In genomic region chr5:77032635-77033034, GRCh38 we compare ENCODE assay signal across 21 cellular contexts. TPM values are rescaled to one million over a fixed set of nuclear protein-coding genes. Genes with fewer than 3 reads are reported as not detected.
DNase-seq lines count a peak whose midpoint lies in the region; ATAC-seq and TF ChIP-seq lines count a peak whose summit lies in the region.
"Had no signal": no experiment of that assay in that cellular context is flagged by ENCODE, and none has a peak within 500 bp of the region (broad histone marks: within the 10 kb centered on the region; RNA-seq: fewer than 3 reads in every experiment).

No MANE protein-coding gene starts in this region.

- no peak overlapping the region for H4K8ac ChIP-seq in mesenchymal stem cell (ENCODE audit: low read length)

- H3K4me3 ChIP-seq in CD4-positive, CD25-positive, alpha-beta regulatory T cell (ENCODE audit: low read depth, low read length), result no peak overlapping the region
- no peak overlapping the region for H3K4me3 ChIP-seq in DND-41 (ENCODE audit: low read depth in 1 of 2, low read length in 2 of 2)
- H3K4me3 ChIP-seq in SK-N-MC, result no peak overlapping the region; the same call in 1 of the 2 replicates
- no peak overlapping the region for H3K4me3 ChIP-seq in mesenchymal stem cell (ENCODE audit: insufficient read depth in 1 of 2, low read depth in 1 of 2, low read length in 2 of 2)
- H3K4me3 ChIP-seq in Caco-2 (ENCODE audit: low read depth, low read length), result no peak overlapping the region
- H3K4me3 ChIP-seq: GM23338, MG63, PC-9, SJSA1 had no signal

- H3K23ac ChIP-seq in mesenchymal stem cell (ENCODE audit: low read length in 2 of 2), result no peak overlapping the region

- peaks cover 10% of the 10 kb centered on the region for H3K79me1 ChIP-seq in mesenchymal stem cell (replicated peaks; ENCODE audit: low read length, poor library complexity, severe bottlenecking)

- H3K4me1 Mint-ChIP-seq in CD4-positive, CD25-positive, alpha-beta regulatory T cell, result peaks cover 19 to 59% (median 43%) of the 10 kb centered on the region in 4 donors
- H3K4me1 Mint-ChIP-seq in Caco-2 (ENCODE audit: low read depth, unreplicated experiment), result no peaks in the 10 kb centered on the region

- intact Hi-C loops in Caco-2 (cut with micrococcal nuclease; ENCODE audit: unreplicated experiment), result loop anchor here (5.0 kb wide), 3 partner anchors 40 to 425 kb away; no protein-coding TSS in a partner anchor

- H3K9ac ChIP-seq in DND-41 (ENCODE audit: low read depth, low read length) (no peak overlapping the region), SK-N-MC (ENCODE audit: insufficient read length) (peak overlapping the region; percentile 25), mesenchymal stem cell (ENCODE audit: low read length) (peak overlapping the region; percentile 1)

- H2AK5ac ChIP-seq in mesenchymal stem cell (ENCODE audit: low read length, severe bottlenecking), result no peak overlapping the region

- DNase-seq in CD4-positive, CD25-positive, alpha-beta regulatory T cell, result no peak
- DNase-seq in DND-41 (no peak), SK-N-MC (ENCODE audit: low read depth, low spot score) (no peak), mesenchymal stem cell (no peak), Caco-2 (no peak)
- DNase-seq: ACHN; AML-193; CD8-positive, alpha-beta T cell; KG1; MG63; NCI-H1092; NCI-H146; NCI-H2107; NCI-H226; NCI-H526; PC-9 had no signal

- peaks cover 5 to 10% of the 10 kb centered on the region in 2 experiments for H3K9me3 ChIP-seq in CD4-positive, CD25-positive, alpha-beta regulatory T cell (ENCODE audit: control insufficient read depth in 2 of 2, low read length in 2 of 2)
- H3K9me3 ChIP-seq in DND-41 (ENCODE audit: insufficient read depth, low read length, severe bottlenecking), result peaks cover 19% of the 10 kb centered on the region
- no peaks in the 10 kb centered on the region for H3K9me3 ChIP-seq in SK-N-MC (ENCODE audit: low read depth, low read length)
- no peaks in the 10 kb centered on the region for H3K9me3 ChIP-seq in mesenchymal stem cell (ENCODE audit: control insufficient read depth, low read length)
- H3K9me3 ChIP-seq in Caco-2, result peaks cover 12% of the 10 kb centered on the region

- peaks cover 28% of the 10 kb centered on the region for H3K79me2 ChIP-seq in DND-41 (ENCODE audit: insufficient read depth, low read length)

- no peak overlapping the region for H3K4ac ChIP-seq in mesenchymal stem cell (ENCODE audit: low read depth in 1 of 2, low read length in 2 of 2)

- no peak overlapping the region for H2BK5ac ChIP-seq in mesenchymal stem cell (ENCODE audit: low read depth, low read length, poor library complexity, severe bottlenecking)

- no peak overlapping the region for H3K14ac ChIP-seq in mesenchymal stem cell (ENCODE audit: low read length in 2 of 2)

- CTCF ChIA-PET in Caco-2 (lab: Charles Lee), result no interaction called here

- H3K9me3 Mint-ChIP-seq in CD4-positive, CD25-positive, alpha-beta regulatory T cell, result peaks cover 0 to 11% (median 5%) of the 10 kb centered on the region in 7 donors
- peaks cover 19% of the 10 kb centered on the region for H3K9me3 Mint-ChIP-seq in Caco-2 (ENCODE audit: unreplicated experiment)

- peaks cover 33% of the 10 kb centered on the region for H3K4me1 ChIP-seq in CD4-positive, CD25-positive, alpha-beta regulatory T cell (ENCODE audit: control insufficient read depth, insufficient read depth, low read length, poor library complexity, severe bottlenecking)
- peaks cover 38% of the 10 kb centered on the region for H3K4me1 ChIP-seq in DND-41 (ENCODE audit: insufficient read depth, low read length)
- H3K4me1 ChIP-seq in mesenchymal stem cell (ENCODE audit: control insufficient read depth, insufficient read depth, low read depth, low read length), result peaks cover 1% of the 10 kb centered on the region
- 0 out of 2 replicates have a peak, but pooled peaks cover 9% of the 10 kb centered on the region for H3K4me1 ChIP-seq in Caco-2

- H3K27me3 ChIP-seq in CD4-positive, CD25-positive, alpha-beta regulatory T cell (ENCODE audit: control insufficient read depth, insufficient read depth, low read length), result no peaks in the 10 kb centered on the region
- H3K27me3 ChIP-seq in DND-41 (ENCODE audit: insufficient read depth, low read length, poor library complexity) (no peaks in the 10 kb centered on the region), mesenchymal stem cell (ENCODE audit: control insufficient read depth in 1 of 2, insufficient read depth in 1 of 2, low read length in 2 of 2) (no peaks in the 10 kb centered on the region), Caco-2 (replicated peaks; ENCODE audit: control insufficient read depth, insufficient read depth, low read length) (no peaks in the 10 kb centered on the region)
- H3K27me3 ChIP-seq: MG63, SJSA1 had no signal

- peak overlapping the region in 3 of 4 donors; percentile 19 to 84 (median 81) for H3K4me3 Mint-ChIP-seq in CD4-positive, CD25-positive, alpha-beta regulatory T cell
- H3K4me3 Mint-ChIP-seq in Caco-2 (ENCODE audit: unreplicated experiment), result no peak overlapping the region
- H3K4me3 Mint-ChIP-seq: GM23338 had no signal

- H2AFZ ChIP-seq in DND-41 (ENCODE audit: low read depth, low read length) (no peak overlapping the region), mesenchymal stem cell (ENCODE audit: low read depth, low read length) (no peak overlapping the region)
- H2AFZ ChIP-seq: GM23338, PC-9 had no signal

- 83% methylated on average over 2 of the region's 4 CpGs for WGBS in mesenchymal stem cell

- POLR2A ChIA-PET in Caco-2 (lab: Charles Lee), result no interaction called here

- H3K36me3 Mint-ChIP-seq in CD4-positive, CD25-positive, alpha-beta regulatory T cell, result peaks cover 20% of the 10 kb centered on the region
- peaks cover 25% of the 10 kb centered on the region for H3K36me3 Mint-ChIP-seq in Caco-2 (ENCODE audit: insufficient read depth, unreplicated experiment)

- no peak overlapping the region for H3K18ac ChIP-seq in mesenchymal stem cell (ENCODE audit: low read depth in 1 of 2, low read length in 2 of 2)

- ATAC-seq in CD4-positive, CD25-positive, alpha-beta regulatory T cell (ENCODE audit: low read depth in 2 of 2), result no peak
- ATAC-seq in DND-41 (ENCODE audit: insufficient read depth, low read depth) (no peak), HG02759 (IDR thresholded peaks at IDR 0.05; ENCODE audit: unreplicated experiment) (no peak), GM21723 (IDR thresholded peaks at IDR 0.05; ENCODE audit: unreplicated experiment) (no peak)
- ATAC-seq: CD8-positive, alpha-beta T cell; GM23338; HCT116 had no signal

- H3K27ac ChIP-seq in CD4-positive, CD25-positive, alpha-beta regulatory T cell (ENCODE audit: insufficient read depth, low read length, poor library complexity, severe bottlenecking), result no peak overlapping the region
- H3K27ac ChIP-seq in DND-41 (ENCODE audit: low read length), result no peak overlapping the region
- H3K27ac ChIP-seq in SK-N-MC, result 0 out of 2 replicates have a peak overlapping the region, but pooled peaks have one; percentile 28
- H3K27ac ChIP-seq in mesenchymal stem cell (ENCODE audit: low read length, poor library complexity, severe bottlenecking), result no peak overlapping the region
- H3K27ac ChIP-seq: PC-9, SJSA1 had no signal

- H2BK15ac ChIP-seq in mesenchymal stem cell (ENCODE audit: low read depth, poor library complexity, severe bottlenecking), result no peak overlapping the region

- H2BK120ac ChIP-seq in mesenchymal stem cell (ENCODE audit: low read depth, low read length), result no peak overlapping the region

- H3K27ac Mint-ChIP-seq in CD4-positive, CD25-positive, alpha-beta regulatory T cell, result peak overlapping the region in 1 of 3 donors; percentile 32
- H3K27ac Mint-ChIP-seq in Caco-2 (ENCODE audit: unreplicated experiment), result no peak overlapping the region
- H3K27ac Mint-ChIP-seq: CD8-positive, alpha-beta T cell; GM23338 had no signal

- no TSS peak for BruUV-seq in Caco-2 (replicated peaks; lab: Mats Ljungman, UMichigan)

- peaks cover 5% of the 10 kb centered on the region for H3K27me3 Mint-ChIP-seq in CD4-positive, CD25-positive, alpha-beta regulatory T cell
- H3K27me3 Mint-ChIP-seq in Caco-2 (ENCODE audit: insufficient read depth, unreplicated experiment), result no peaks in the 10 kb centered on the region

- peaks cover 34% of the 10 kb centered on the region for H3K36me3 ChIP-seq in CD4-positive, CD25-positive, alpha-beta regulatory T cell (ENCODE audit: control insufficient read depth, insufficient read depth, low read length)
- H3K36me3 ChIP-seq in DND-41 (ENCODE audit: insufficient read depth, low read length) (peaks cover 36% of the 10 kb centered on the region), SK-N-MC (ENCODE audit: insufficient read depth, low read length) (peaks cover 26% of the 10 kb centered on the region), mesenchymal stem cell (ENCODE audit: control insufficient read depth in 1 of 2, insufficient read depth in 2 of 2, low read depth in 1 of 2, low read length in 2 of 2) (peaks cover 4 to 34% of the 10 kb centered on the region in 2 experiments), Caco-2 (ENCODE audit: control insufficient read depth, insufficient read depth, low read length) (no peaks in the 10 kb centered on the region)

- no peak for TF ChIP-seq CTCF in DND-41 (IDR thresholded peaks at IDR 0.05; ENCODE audit: borderline replicate concordance, extremely low read depth, low read length, poor library complexity, severe bottlenecking)
- TF ChIP-seq CTCF in Caco-2 (IDR thresholded peaks at IDR 0.05; ENCODE audit: insufficient read depth in 1 of 2, low read depth in 1 of 2, low read length in 1 of 2, severe bottlenecking in 1 of 2, unreplicated experiment in 1 of 2), result no peak

- no peak overlapping the region for H4K91ac ChIP-seq in mesenchymal stem cell (ENCODE audit: low read length)

- no peak overlapping the region for H2BK12ac ChIP-seq in mesenchymal stem cell (ENCODE audit: low read length in 2 of 2)

- H3K4me2 ChIP-seq in DND-41 (ENCODE audit: insufficient read depth, low read length) (peak overlapping the region; percentile 34; the same call in 1 of the 2 replicates), mesenchymal stem cell (ENCODE audit: low read length, poor library complexity, severe bottlenecking) (no peak overlapping the region)
- H3K4me2 ChIP-seq: GM23338 had no signal

- H4K20me1 ChIP-seq in DND-41 (ENCODE audit: insufficient read depth, low read length), result no peaks in the 10 kb centered on the region

RNA-seq across cellular contexts. Expression of gene AGGF1, which starts 2.4 kb away (rescaled TPM):
- 17.6 TPM for total RNA-seq in CD4-positive, CD25-positive, alpha-beta regulatory T cell
- polyA plus RNA-seq in CD4-positive, CD25-positive, alpha-beta regulatory T cell, result 10 to 100 TPM; 24.4 to 35.3 (median 29.4) TPM
- 19.6 TPM for polyA plus RNA-seq in mesenchymal stem cell (2013, experiment 1 of 2)
- 19.7 TPM for polyA plus RNA-seq in mesenchymal stem cell (2013, experiment 2 of 2)
- 20.2 and 28.6 TPM in 2 replicates for total RNA-seq in Caco-2 (2022)

RNA-seq across cellular contexts. Expression of gene ZBED3, which starts 54.5 kb away (rescaled TPM):
- 0.59 TPM for total RNA-seq in CD4-positive, CD25-positive, alpha-beta regulatory T cell
- under 1 TPM; 0.07 to 0.25 (median 0.15) TPM for polyA plus RNA-seq in CD4-positive, CD25-positive, alpha-beta regulatory T cell
- 6.6 TPM for polyA plus RNA-seq in mesenchymal stem cell (2013, experiment 1 of 2)
- 6.6 TPM for polyA plus RNA-seq in mesenchymal stem cell (2013, experiment 2 of 2)
- total RNA-seq in Caco-2 (2022), result 38.5 and 38.8 TPM in 2 replicates

Comparison
In these comparisons a context has a peak if more than half of its experiments do, and no peak if none do; other contexts are left out.
1. RNA of gene ZBED3, which starts 54.5 kb away (total RNA-seq): 38.5 to 38.8 TPM in Caco-2; 0.59 TPM in CD4-positive, CD25-positive, alpha-beta regulatory T cell (single experiment); every median in the first group is over 10 times any median in the second.